Comparison of ENCODE assay signal across 1 cellular context in the genomic region with DNA sequence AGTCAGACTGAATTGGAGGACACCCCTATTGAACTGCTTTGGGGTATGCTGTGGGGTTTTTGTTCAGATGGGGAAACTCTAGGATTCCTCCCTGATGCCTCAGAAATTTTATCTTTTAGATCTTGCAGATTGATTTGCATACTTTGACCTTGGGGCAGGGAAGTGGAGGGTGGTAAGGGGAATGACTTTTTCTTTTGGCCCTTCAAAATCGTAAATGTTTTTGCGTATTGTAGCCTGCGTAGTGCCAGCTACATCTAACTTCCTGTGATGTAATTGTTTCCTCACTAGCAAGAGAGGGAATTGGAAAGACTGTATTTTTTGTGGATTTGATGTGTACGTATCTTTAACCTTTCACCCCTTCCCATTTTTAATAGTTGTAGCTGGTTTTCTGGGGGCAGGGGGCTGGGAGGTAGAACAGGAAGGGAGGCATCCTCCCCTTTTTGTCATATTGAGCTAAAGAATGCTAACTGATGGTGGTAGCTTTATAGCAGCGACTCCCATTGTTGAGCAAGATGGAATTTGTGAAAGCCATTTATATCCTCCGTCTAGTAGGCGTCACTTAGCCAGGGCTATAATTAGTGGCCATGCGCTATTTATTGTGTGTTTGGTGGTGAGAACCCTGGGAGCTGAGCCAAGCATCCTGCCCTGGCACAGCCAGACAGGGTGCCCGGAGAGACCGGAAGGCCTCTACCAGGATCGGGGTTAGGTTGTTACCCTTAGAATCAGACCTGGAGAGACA.
TF ChIP-seq lines count a peak whose summit lies in the region.

No MANE protein-coding gene starts in this region.

TF ChIP-seq in endothelial cell of umbilical vein, 7 proteins besides CTCF, POLR2A, EP300 and RAD21:
- TF ChIP-seq EZH2 (IDR thresholded peaks at IDR 0.05; ENCODE audit: borderline replicate concordance, low read depth, low read length, severe bottlenecking) (no peak), GATA2 (IDR thresholded peaks at IDR 0.05; ENCODE audit: insufficient read depth, insufficient read length, low read depth, low read length) (peak; percentile 51), JUN (IDR thresholded peaks at IDR 0.05; ENCODE audit: borderline replicate concordance, insufficient read depth, insufficient read length, low read depth) (peak; percentile 53), POLR2AphosphoS5 (IDR thresholded peaks at IDR 0.05; ENCODE audit: insufficient read depth, low read depth, low read length) (no peak), MYC (IDR thresholded peaks at IDR 0.05; ENCODE audit: low read depth, low read length) (no peak)
TF ChIP-seq in endothelial cell of umbilical vein: peak in this region for 2.
